Comparison of ENCODE assay signal across 24 cellular contexts in genomic region chr10:77700086-77700485, GRCh38.
"Had no signal": no experiment of that assay in that cellular context is flagged by ENCODE, and none has a peak within 500 bp of the region (broad histone marks: within the 10 kb centered on the region; RNA-seq: fewer than 3 reads in every experiment).

No MANE protein-coding gene starts in this region.

- H3K9ac ChIP-seq: KMS-11 had no signal

- H3K4me3 ChIP-seq: adrenal gland, PC-9 had no signal

- DNase-seq: activated CD4-positive, alpha-beta T cell treated with anti-CD3 and anti-CD28 coated beads for 36 hours; activated CD8-positive, alpha-beta memory T cell treated with anti-CD3 and anti-CD28 coated beads, Interleukin-2, amount 50 U/mL, for 4 hours; activated CD8-positive, alpha-beta T cell treated with anti-CD3 and anti-CD28 coated beads for 36 hours; activated gamma-delta T cell treated with Interleukin-2 at 50 U/mL for 16 hours; activated naive CD4-positive, alpha-beta T cell treated with anti-CD3 and anti-CD28 coated beads, Interleukin-2, amount 10 ng/mL, durations not matched to agents 7 days and 5 days; activated naive CD8-positive, alpha-beta T cell treated with anti-CD3 and anti-CD28 coated beads for 36 hours; activated T-cell treated with anti-CD3 and anti-CD28 coated beads, Interleukin-2, amount 50 U/mL, for 72 hours; adrenal gland; anterior cingulate cortex; central memory CD4-positive, alpha-beta T cell; MM.1S; NCI-H1105 treated with DMSO at 0.1 percent for 48 hours; NCI-H1436 treated with DMSO at 0.1 percent for 48 hours; NCI-H187; NCI-H2081; NCI-H446; NCI-H524; PC-9; SHP77 treated with DMSO at 0.1 percent for 48 hours; T-cell; T-helper 2 cell; T1000; WERI-Rb-1 had no signal

- H3K36me3 ChIP-seq: adrenal gland, WERI-Rb-1 had no signal

- H3K4me2 ChIP-seq: KMS-11, PC-9 had no signal

- H2AFZ ChIP-seq: PC-9 had no signal

- ATAC-seq: activated CD4-positive, alpha-beta T cell treated with anti-CD3 and anti-CD28 coated beads for 36 hours; activated CD8-positive, alpha-beta T cell treated with anti-CD3 and anti-CD28 coated beads for 36 hours; T-cell had no signal

- H3K27me3 ChIP-seq: adrenal gland had no signal

- H3K27ac ChIP-seq: adrenal gland, KMS-11, PC-9, WERI-Rb-1 had no signal

- H3K9me3 ChIP-seq: adrenal gland had no signal

- H3K4me1 ChIP-seq: adrenal gland had no signal
